Comparison of ENCODE assay signal across 8 cellular contexts in genomic region chr3:169149349-169149890, GRCh38.
DNase-seq lines count a peak whose midpoint lies in the region; ATAC-seq and TF ChIP-seq lines count a peak whose summit lies in the region.

No MANE protein-coding gene starts in this region.

- H3K9me2 ChIP-seq in OCI-LY7 (ENCODE audit: insufficient read depth, low read length), result no peaks in the 10 kb centered on the region

- H3K9me3 ChIP-seq in IMR-90 (ENCODE audit: control insufficient read depth, insufficient read depth, low read length) (no peaks in the 10 kb centered on the region), OCI-LY7 (ENCODE audit: low read length) (no peaks in the 10 kb centered on the region), fibroblast of lung (ENCODE audit: control insufficient read depth, insufficient read depth, low read depth, low read length) (no peaks in the 10 kb centered on the region)

- H3K36me3 ChIP-seq in IMR-90 (ENCODE audit: control insufficient read depth, insufficient read depth, low read length), result no peaks in the 10 kb centered on the region
- H3K36me3 ChIP-seq in OCI-LY7 (ENCODE audit: insufficient read depth, low read length), result no peaks in the 10 kb centered on the region
- H3K36me3 ChIP-seq in fibroblast of lung (ENCODE audit: control insufficient read depth, insufficient read depth, low read length), result no peaks in the 10 kb centered on the region

- POLR2A ChIA-PET in IMR-90 (lab: Charles Lee; ENCODE audit: unreplicated experiment) (interaction anchor here (0.6 kb wide), 1 partner anchor 683 kb away, joined by 3 read pairs; no protein-coding TSS in a partner anchor), OCI-LY7 (lab: Charles Lee) (interaction anchor here (0.6 to 1.1 kb wide), 6 partner anchors 16 to 1219 kb away, joined by 3 to 4 read pairs (median 3); no protein-coding TSS in a partner anchor)

- H2BK15ac ChIP-seq in IMR-90 (ENCODE audit: low read depth, low read length), result peak overlapping the region; percentile 81; the same call in 1 of the 3 replicates

- peak overlapping the region; percentile 43 for H3K4me3 ChIP-seq in IMR-90 (ENCODE audit: insufficient read depth, low read depth, low read length)
- H3K4me3 ChIP-seq in OCI-LY7 (ENCODE audit: low read depth, low read length, poor library complexity, severe bottlenecking), result peak overlapping the region; percentile 27
- peak overlapping the region; percentile 37 to 57 (median 51) for H3K4me3 ChIP-seq in fibroblast of lung (replicated peaks in 1 of 4; ENCODE audit: control extremely low read depth in 1 of 4, insufficient read depth in 1 of 4, low read depth in 3 of 4, low read length in 4 of 4)

- peak overlapping the region; percentile 87 for H2BK20ac ChIP-seq in IMR-90 (ENCODE audit: low read depth, low read length)

- H4K8ac ChIP-seq in IMR-90 (ENCODE audit: low read depth in 2 of 2, low read length in 2 of 2), result peak overlapping the region; percentile 53 to 86; a peak in 3 of 4 replicates

- H2AK9ac ChIP-seq in IMR-90 (replicated peaks; ENCODE audit: low read depth, low read length, poor library complexity), result peak overlapping the region; percentile 71

- no peak for TF ChIP-seq POLR2A in IMR-90 (IDR thresholded peaks at IDR 0.05; ENCODE audit: low read depth, low read length)

- H3K27ac ChIP-seq in IMR-90 (ENCODE audit: insufficient read depth, low read length) (peak overlapping the region; percentile 59; the same call in 1 of the 2 replicates), OCI-LY7 (ENCODE audit: low read depth, low read length, poor library complexity, severe bottlenecking) (no peak overlapping the region), fibroblast of lung (ENCODE audit: insufficient read depth, low read length) (no peak overlapping the region)

- peak overlapping the region; percentile 81 for H2BK120ac ChIP-seq in IMR-90 (ENCODE audit: low read depth, low read length)

- in situ Hi-C loops in IMR-90 (cut with MboI; ENCODE audit: low sequenced_read_pairs), result no loop called here

- peaks cover 67% of the 10 kb centered on the region for H3K27me3 Mint-ChIP-seq in activated T-cell treated with anti-CD3 and anti-CD28 coated beads, Interleukin-2, amount 50 U/mL, for 72 hours (ENCODE audit: low read depth)
- peaks cover 32 to 58% of the 10 kb centered on the region in 2 donors for H3K27me3 Mint-ChIP-seq in natural killer cell treated with Interleukin-12 subunit alpha and Interleukin-12 subunit beta and Interleukin-15 and Interleukin-18, amount 100 ng/mL, for 72 hours

- H3K4me1 Mint-ChIP-seq in activated T-cell treated with anti-CD3 and anti-CD28 coated beads, Interleukin-2, amount 50 U/mL, for 72 hours (ENCODE audit: low read depth), result peaks cover 33% of the 10 kb centered on the region
- H3K4me1 Mint-ChIP-seq in natural killer cell treated with Interleukin-12 subunit alpha and Interleukin-12 subunit beta and Interleukin-15 and Interleukin-18, amount 100 ng/mL, for 72 hours (ENCODE audit: low read depth in 2 of 2), result peaks cover 14 to 16% of the 10 kb centered on the region in 2 donors

- no peak overlapping the region for H2BK5ac ChIP-seq in IMR-90 (ENCODE audit: low read depth, low read length, poor library complexity, severe bottlenecking)

- H3K79me2 ChIP-seq in OCI-LY7 (ENCODE audit: insufficient read depth, low read depth, low read length) (no peaks in the 10 kb centered on the region), fibroblast of lung (ENCODE audit: control insufficient read depth, insufficient read depth, low read length) (peaks cover 15% of the 10 kb centered on the region)

- BruUV-seq in IMR-90 (replicated peaks; lab: Mats Ljungman, UMichigan) (no TSS peak), OCI-LY7 (replicated peaks; lab: Mats Ljungman, UMichigan) (no TSS peak)

- intact Hi-C loops in IMR-90 (cut with micrococcal nuclease) (loop anchor here (1.0 to 2.0 kb wide), 4 partner anchors 69 to 519 kb away; no protein-coding TSS in a partner anchor), OCI-LY7 (cut with micrococcal nuclease; ENCODE audit: unreplicated experiment) (loop anchor here (2.0 to 10.0 kb wide), 3 partner anchors 515 to 935 kb away; partner anchors contain the start of gene MECOM)

- H3K4me1 ChIP-seq in IMR-90 (ENCODE audit: control insufficient read depth, insufficient read depth, low read length) (peaks cover 2% of the 10 kb centered on the region; the same call in 1 of the 2 replicates), OCI-LY7 (ENCODE audit: insufficient read depth, low read length, poor library complexity, severe bottlenecking) (no peaks in the 10 kb centered on the region), fibroblast of lung (ENCODE audit: control insufficient read depth, extremely low read depth, insufficient read depth, low read length) (no peaks in the 10 kb centered on the region)

- H4K91ac ChIP-seq in IMR-90 (ENCODE audit: insufficient read depth, low read depth, low read length), result peak overlapping the region; percentile 86

- peak overlapping the region; percentile 76 for H3K4ac ChIP-seq in IMR-90 (ENCODE audit: low read depth, low read length)

- peak overlapping the region; percentile 95 for H3K4me2 ChIP-seq in IMR-90 (ENCODE audit: low read depth, low read length)
- H3K4me2 ChIP-seq in OCI-LY7 (ENCODE audit: low read length), result peak overlapping the region; percentile 74
- H3K4me2 ChIP-seq in fibroblast of lung (ENCODE audit: extremely low read depth, insufficient read depth, low read length), result peak overlapping the region; percentile 87

- H3K18ac ChIP-seq in IMR-90 (ENCODE audit: low read depth, low read length), result peak overlapping the region; percentile 77

- H2AK5ac ChIP-seq in IMR-90 (ENCODE audit: low read depth, low read length), result peak overlapping the region; percentile 59; the same call in 1 of the 2 replicates

- peak overlapping the region; percentile 41 for H4K5ac ChIP-seq in IMR-90 (ENCODE audit: low read depth, low read length)

- peak; percentile 79 for TF ChIP-seq RAD21 in IMR-90 (IDR thresholded peaks at IDR 0.05; ENCODE audit: low read length)

- no peaks in the 10 kb centered on the region for H3K9me1 ChIP-seq in IMR-90 (ENCODE audit: insufficient read depth, low read length)

- peak overlapping the region; percentile 44 to 65 for H3K4me3 Mint-ChIP-seq in activated T-cell treated with anti-CD3 and anti-CD28 coated beads, Interleukin-2, amount 50 U/mL, for 72 hours
- H3K4me3 Mint-ChIP-seq in natural killer cell treated with Interleukin-12 subunit alpha and Interleukin-12 subunit beta and Interleukin-15 and Interleukin-18, amount 100 ng/mL, for 72 hours, result no peak overlapping the region

- H3K9ac ChIP-seq in IMR-90 (ENCODE audit: low read depth, low read length), result peak overlapping the region; percentile 66
- no peak overlapping the region for H3K9ac ChIP-seq in fibroblast of lung (ENCODE audit: insufficient read depth, low read length)

- H3K27me3 ChIP-seq in IMR-90 (ENCODE audit: control insufficient read depth, insufficient read depth, low read length) (no peaks in the 10 kb centered on the region), fibroblast of lung (ENCODE audit: control insufficient read depth, insufficient read depth, low read length) (no peaks in the 10 kb centered on the region)

- peak; percentile 91 for DNase-seq in DMS153 treated with DMSO at 0.1 percent for 48 hours (lab: John Stamatoyannopoulos, UW; ENCODE audit: unreplicated experiment)
- DNase-seq in IMR-90, result peak; percentile 80
- peak; percentile 82 for DNase-seq in OCI-LY7 (ENCODE audit: low spot score)
- peak; percentile 82 for DNase-seq in activated T-cell treated with anti-CD3 and anti-CD28 coated beads, Interleukin-2, amount 50 U/mL, for 72 hours
- peak; percentile 80 to 87 for DNase-seq in fibroblast of lung (ENCODE audit: low read depth in 2 of 2)
- peak; percentile 72 for DNase-seq in natural killer cell treated with Interleukin-12 subunit alpha and Interleukin-12 subunit beta and Interleukin-15 and Interleukin-18, amount 100 ng/mL, for 72 hours (ENCODE audit: low spot score)
- peak; percentile 21 to 54 (median 38) for DNase-seq in stimulated activated naive CD4-positive, alpha-beta T cell (lab: John Stamatoyannopoulos, UW)

- ATAC-seq in GM21717 (IDR thresholded peaks at IDR 0.05; ENCODE audit: unreplicated experiment), result peak; percentile 96
- ATAC-seq in IMR-90 (ENCODE audit: low read depth), result peak; percentile 82
- ATAC-seq in activated T-cell treated with anti-CD3 and anti-CD28 coated beads, Interleukin-2, amount 50 U/mL, for 72 hours (replicated peaks in 1 of 2), result peak; percentile 92 to 94
- ATAC-seq in natural killer cell treated with Interleukin-12 subunit alpha and Interleukin-12 subunit beta and Interleukin-15 and Interleukin-18, amount 100 ng/mL, for 72 hours, result peak; percentile 81 to 87

- H3K36me3 Mint-ChIP-seq in activated T-cell treated with anti-CD3 and anti-CD28 coated beads, Interleukin-2, amount 50 U/mL, for 72 hours (ENCODE audit: insufficient read depth in 2 of 2), result no peaks in the 10 kb centered on the region
- H3K36me3 Mint-ChIP-seq in natural killer cell treated with Interleukin-12 subunit alpha and Interleukin-12 subunit beta and Interleukin-15 and Interleukin-18, amount 100 ng/mL, for 72 hours, result no peaks in the 10 kb centered on the region

- peaks cover 3% of the 10 kb centered on the region in 2 experiments; a peak in 1 of 4 replicates for H3K79me1 ChIP-seq in IMR-90 (ENCODE audit: low read depth in 1 of 2, low read length in 2 of 2)

- H3K27ac Mint-ChIP-seq in activated T-cell treated with anti-CD3 and anti-CD28 coated beads, Interleukin-2, amount 50 U/mL, for 72 hours, result no peak overlapping the region
- no peak overlapping the region for H3K27ac Mint-ChIP-seq in natural killer cell treated with Interleukin-12 subunit alpha and Interleukin-12 subunit beta and Interleukin-15 and Interleukin-18, amount 100 ng/mL, for 72 hours

- H3K9me3 Mint-ChIP-seq in activated T-cell treated with anti-CD3 and anti-CD28 coated beads, Interleukin-2, amount 50 U/mL, for 72 hours, result no peaks in the 10 kb centered on the region
- peaks cover 5% of the 10 kb centered on the region for H3K9me3 Mint-ChIP-seq in natural killer cell treated with Interleukin-12 subunit alpha and Interleukin-12 subunit beta and Interleukin-15 and Interleukin-18, amount 100 ng/mL, for 72 hours

- H3K14ac ChIP-seq in IMR-90 (replicated peaks; ENCODE audit: low read depth, low read length), result peak overlapping the region; percentile 69; the same call in 1 of the 2 replicates

- 10% methylated on average over 4 of the region's 30 CpGs; no CpG with 5 or more reads in 1 of the 2 experiments for WGBS in IMR-90 (ENCODE audit: extremely low coverage in 2 of 2, insufficient read length in 1 of 2), 2 experiments

- peak overlapping the region; percentile 54; the same call in 1 of the 2 replicates for H3K56ac ChIP-seq in IMR-90 (ENCODE audit: extremely low read depth, insufficient read depth, low read length)

- H2AFZ ChIP-seq in IMR-90 (replicated peaks; ENCODE audit: low read length, poor library complexity), result peak overlapping the region; percentile 95
- H2AFZ ChIP-seq in OCI-LY7 (ENCODE audit: low read length), result peak overlapping the region; percentile 47; the same call in 1 of the 2 replicates
- H2AFZ ChIP-seq in fibroblast of lung (ENCODE audit: low read length), result peak overlapping the region; percentile 84

- dilution Hi-C loops in IMR-90 (cut with HindIII; ENCODE audit: low sequenced_read_pairs, unreplicated experiment), result no loop called here

- peak overlapping the region; percentile 94 for H3K23ac ChIP-seq in IMR-90 (ENCODE audit: low read depth, low read length)

- peak; percentile 91 for TF ChIP-seq CTCF in IMR-90 (conservative IDR thresholded peaks at IDR 0.05; ENCODE audit: low read depth, low read length)
- peak; percentile 84 for TF ChIP-seq CTCF in OCI-LY7 (conservative IDR thresholded peaks at IDR 0.05; ENCODE audit: low read length)
- peak; percentile 63 to 77 for TF ChIP-seq CTCF in fibroblast of lung (conservative IDR thresholded peaks at IDR 0.05 in 1 of 2, IDR thresholded peaks at IDR 0.05 in 1 of 2; ENCODE audit: low read depth in 1 of 2, low read length in 2 of 2)

- H4K20me1 ChIP-seq in IMR-90 (ENCODE audit: insufficient read depth, low read length) (no peaks in the 10 kb centered on the region), OCI-LY7 (ENCODE audit: insufficient read depth, low read length) (no peaks in the 10 kb centered on the region; the same call in 1 of the 2 replicates), fibroblast of lung (ENCODE audit: control insufficient read depth, extremely low read depth, insufficient read depth, low read length) (no peaks in the 10 kb centered on the region)

- CTCF ChIA-PET in IMR-90 (lab: Yijun Ruan, JAX), result interaction anchor here (0.7 to 4.1 kb wide), 22 partner anchors 12 to 523 kb away, joined by 3 to 23 read pairs (median 4); partner anchors contain the start of gene MECOM
- CTCF ChIA-PET in OCI-LY7 (lab: Charles Lee; ENCODE audit: unreplicated experiment), result interaction anchor here (0.5 to 0.8 kb wide), 3 partner anchors 454 to 920 kb away, joined by 3 to 7 read pairs (median 3); no protein-coding TSS in a partner anchor

Comparison
In these comparisons a context has a peak if more than half of its experiments do, and no peak if none do; other contexts are left out.
1. DNase-seq: peak in every context shown above with its lines; median percentile 91 in DMS153 treated with DMSO at 0.1 percent for 48 hours; 84 in fibroblast of lung; 82 in OCI-LY7; 82 in activated T-cell treated with anti-CD3 and anti-CD28 coated beads, Interleukin-2, amount 50 U/mL, for 72 hours; 80 in IMR-90; 72 in natural killer cell treated with Interleukin-12 subunit alpha and Interleukin-12 subunit beta and Interleukin-15 and Interleukin-18, amount 100 ng/mL, for 72 hours; 38 in stimulated activated naive CD4-positive, alpha-beta T cell.